ENCODE assay signal across 14 cellular contexts in genomic region chr10:20984632-20985031, GRCh38.
"Had no signal": no experiment of that assay in that cellular context is flagged by ENCODE, and none has a peak within 500 bp of the region (broad histone marks: within the 10 kb centered on the region; RNA-seq: fewer than 3 reads in every experiment).

No MANE protein-coding gene starts in this region.

- H3K4me3 ChIP-seq: colonic mucosa, esophagus squamous epithelium, hepatocyte, tibial artery, vagina had no signal

- H3K27ac ChIP-seq: colonic mucosa, esophagus squamous epithelium, hepatocyte, tibial artery, vagina had no signal

- H3K4me1 ChIP-seq: colonic mucosa, esophagus squamous epithelium, vagina had no signal

- H3K27me3 ChIP-seq: colonic mucosa, esophagus squamous epithelium, hepatocyte, tibial artery, vagina had no signal

- DNase-seq: activated CD4-positive, alpha-beta memory T cell treated with anti-CD3 and anti-CD28 coated beads, Interleukin-2, amount 10 ng/mL, durations not matched to agents 7 days and 5 days; activated gamma-delta T cell; activated T-cell treated with anti-CD3 and anti-CD28 coated beads, Interleukin-2, amount 50 U/mL, for 48 hours; colonic mucosa; esophagus squamous epithelium; islet precursor cell; naive thymus-derived CD4-positive, alpha-beta T cell; stimulated activated CD4-positive, alpha-beta T cell treated with anti-CD3 and anti-CD28 coated beads, Interleukin-2, amount 100 ng/mL, for 48 hours; tibial artery had no signal

- H3K9me3 ChIP-seq: colonic mucosa, esophagus squamous epithelium, tibial artery, vagina had no signal

- ATAC-seq: activated naive CD4-positive, alpha-beta T cell treated with anti-CD3 and anti-CD28 coated beads, Interleukin-2, amount 50 U/mL, for 72 hours; left lobe of liver; naive thymus-derived CD4-positive, alpha-beta T cell; stimulated activated memory B cell treated with anti-CD40 and anti-IgM and Interleukin-4, amounts not matched to agents 10 μg/mL and 1 μg/mL and 100 μg/mL, for 72 hours had no signal

- H3K36me3 ChIP-seq: colonic mucosa, esophagus squamous epithelium, tibial artery, vagina had no signal
